ENCODE assay signal across 8 cellular contexts in the genomic region with DNA sequence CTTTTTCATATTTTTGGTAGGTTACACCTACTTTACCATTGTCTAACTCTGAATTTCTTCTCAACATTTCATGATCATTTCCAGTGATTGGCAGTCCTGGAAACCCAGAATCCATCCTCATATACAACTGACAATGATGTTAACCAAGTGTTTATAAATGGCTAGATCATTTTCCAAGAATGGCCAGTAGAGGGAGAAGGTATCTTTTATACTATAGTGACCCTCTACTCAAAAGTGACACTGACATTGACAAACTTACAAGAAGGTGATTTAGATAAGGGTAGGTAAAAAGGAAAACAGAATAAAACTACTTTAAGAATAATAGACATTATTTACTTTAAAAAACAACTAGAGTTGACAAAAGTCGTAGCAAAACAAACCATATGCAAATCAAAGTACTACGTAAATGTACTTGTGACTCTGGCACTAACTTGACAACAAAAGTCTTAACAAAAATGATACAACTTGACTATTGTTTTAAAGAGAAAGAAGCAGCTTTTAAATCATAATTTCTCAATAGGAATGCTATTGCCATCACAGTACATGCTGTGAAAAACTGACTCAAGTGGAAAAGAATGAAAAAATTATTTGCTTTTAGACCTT.
DNase-seq lines count a peak whose midpoint lies in the region; ATAC-seq and TF ChIP-seq lines count a peak whose summit lies in the region.

No MANE protein-coding gene starts in this region.

- H3K79me2 ChIP-seq in PC-9 (ENCODE audit: low read depth), result no peaks in the 10 kb centered on the region

- H3K4me3 ChIP-seq in A673 (ENCODE audit: low read depth, low read length, poor library complexity, severe bottlenecking) (no peak overlapping the region), PC-9 (no peak overlapping the region), foreskin fibroblast (ENCODE audit: low read depth in 1 of 2, low read length in 2 of 2) (no peak overlapping the region)

- CTCF ChIA-PET in A673 (lab: Charles Lee) (no interaction called here), PC-9 (lab: Charles Lee) (no interaction called here)

- H3K4me2 ChIP-seq in PC-9, result no peak overlapping the region

- H3K9me3 ChIP-seq in A673 (ENCODE audit: low read depth, low read length, poor library complexity, severe bottlenecking) (no peaks in the 10 kb centered on the region), PC-9 (ENCODE audit: insufficient read depth, low read depth) (no peaks in the 10 kb centered on the region)

- H3K9me2 ChIP-seq in PC-9 (ENCODE audit: insufficient read depth), result no peaks in the 10 kb centered on the region

- H3K36me3 ChIP-seq in A673 (ENCODE audit: insufficient read depth, low read length, poor library complexity, severe bottlenecking) (no peaks in the 10 kb centered on the region), PC-9 (ENCODE audit: low read depth) (no peaks in the 10 kb centered on the region)

- H3K4me1 ChIP-seq in A673 (ENCODE audit: insufficient read depth, low read length, poor library complexity, severe bottlenecking) (peaks cover 29% of the 10 kb centered on the region), PC-9 (replicated peaks; ENCODE audit: insufficient read depth) (no peaks in the 10 kb centered on the region)

- H4K20me1 ChIP-seq in PC-9 (ENCODE audit: insufficient read depth), result no peaks in the 10 kb centered on the region

- no peaks in the 10 kb centered on the region for H3F3A ChIP-seq in PC-9 (ENCODE audit: insufficient read depth, low read depth)

- H2AFZ ChIP-seq in PC-9, result no peak overlapping the region

- DNase-seq in A673 (ENCODE audit: low spot score), result peak; percentile 50
- DNase-seq in PC-9, result no peak
- peak in 1 of 2 donors; percentile 15 for DNase-seq in foreskin fibroblast
- DNase-seq in sciatic nerve (ENCODE audit: low spot score), result no peak
- DNase-seq in NCI-H187 treated with DMSO at 0.1 percent for 48 hours (lab: John Stamatoyannopoulos, UW), result no peak

- POLR2A ChIA-PET in A673 (lab: Charles Lee; ENCODE audit: low non-redundant PET) (no interaction called here), PC-9 (lab: Charles Lee; ENCODE audit: unreplicated experiment) (no interaction called here)

- ATAC-seq in GM21360 (IDR thresholded peaks at IDR 0.05; ENCODE audit: unreplicated experiment) (peak; percentile 57), GM18517 (IDR thresholded peaks at IDR 0.05; ENCODE audit: unreplicated experiment) (no peak), sciatic nerve (no peak), GM18520 (IDR thresholded peaks at IDR 0.05; ENCODE audit: unreplicated experiment) (no peak)

- H3K27ac ChIP-seq in A673 (ENCODE audit: low read depth, low read length, poor library complexity, severe bottlenecking) (no peak overlapping the region), PC-9 (no peak overlapping the region)

- intact Hi-C loops in A673 (cut with micrococcal nuclease; ENCODE audit: unreplicated experiment) (no loop called here), PC-9 (cut with micrococcal nuclease; ENCODE audit: unreplicated experiment) (no loop called here), sciatic nerve (cut with DNase I) (no loop called here)

- BruUV-seq in A673 (replicated peaks; lab: Mats Ljungman, UMichigan), result no TSS peak
- BruUV-seq in PC-9 (replicated peaks; lab: Mats Ljungman, UMichigan), result no TSS peak

- TF ChIP-seq CTCF in A673 (conservative IDR thresholded peaks at IDR 0.05; ENCODE audit: low read depth, low read length), result peak; percentile 72
- peak; percentile 68 for TF ChIP-seq CTCF in PC-9 (conservative IDR thresholded peaks at IDR 0.05)
- TF ChIP-seq CTCF in foreskin fibroblast (IDR thresholded peaks at IDR 0.05; ENCODE audit: low read depth, low read length), result peak; percentile 59

- H3K27me3 ChIP-seq in A673 (replicated peaks; ENCODE audit: insufficient read depth, low read depth, low read length, poor library complexity) (no peaks in the 10 kb centered on the region), PC-9 (ENCODE audit: insufficient read depth, low read depth) (no peaks in the 10 kb centered on the region)
